12 cellular contexts compared by ENCODE assay signal in genomic region chr3:115072265-115073008, GRCh38.
DNase-seq lines count a peak whose midpoint lies in the region; ATAC-seq and TF ChIP-seq lines count a peak whose summit lies in the region.
"Had no signal": no experiment of that assay in that cellular context is flagged by ENCODE, and none has a peak within 500 bp of the region (broad histone marks: within the 10 kb centered on the region; RNA-seq: fewer than 3 reads in every experiment).

No MANE protein-coding gene starts in this region.

- no peaks in the 10 kb centered on the region for H3K27me3 Mint-ChIP-seq in activated naive CD4-positive, alpha-beta T cell treated with anti-CD3 and anti-CD28 coated beads, Interleukin-2, amount 10 ng/mL, durations not matched to agents 7 days and 5 days
- no peaks in the 10 kb centered on the region for H3K27me3 Mint-ChIP-seq in WTC11 (ENCODE audit: low read depth)
- H3K27me3 Mint-ChIP-seq: activated CD4-positive, alpha-beta T cell treated with anti-CD3 and anti-CD28 coated beads for 36 hours had no signal

- no peak overlapping the region for H3K27ac Mint-ChIP-seq in activated naive CD4-positive, alpha-beta T cell treated with anti-CD3 and anti-CD28 coated beads, Interleukin-2, amount 10 ng/mL, durations not matched to agents 7 days and 5 days
- no peak overlapping the region for H3K27ac Mint-ChIP-seq in WTC11
- H3K27ac Mint-ChIP-seq: activated CD4-positive, alpha-beta T cell treated with anti-CD3 and anti-CD28 coated beads for 36 hours had no signal

- H3K4me3 Mint-ChIP-seq in activated naive CD4-positive, alpha-beta T cell treated with anti-CD3 and anti-CD28 coated beads, Interleukin-2, amount 10 ng/mL, durations not matched to agents 7 days and 5 days, result no peak overlapping the region
- no peak overlapping the region for H3K4me3 Mint-ChIP-seq in WTC11
- H3K4me3 Mint-ChIP-seq: activated CD4-positive, alpha-beta T cell treated with anti-CD3 and anti-CD28 coated beads for 36 hours had no signal

- CTCF ChIA-PET in mammary epithelial cell (lab: Charles Lee; ENCODE audit: low non-redundant PET) (no interaction called here), WTC11 (lab: Charles Lee) (no interaction called here)
- CTCF ChIA-PET in activated naive CD4-positive, alpha-beta T cell treated with anti-CD3 and anti-CD28 coated beads, Interleukin-2, amount 10 ng/mL, durations not matched to agents 7 days and 5 days (lab: Charles Lee), result no interaction called here

- H3K9ac ChIP-seq in mammary epithelial cell (ENCODE audit: insufficient read depth, low read length), result no peak overlapping the region

- dilution Hi-C loops in mammary epithelial cell (cut with HindIII; ENCODE audit: low sequenced_read_pairs), result no loop called here

- H3K79me2 ChIP-seq in mammary epithelial cell (ENCODE audit: insufficient read depth, low read length), result no peaks in the 10 kb centered on the region

- in situ Hi-C loops in mammary epithelial cell (cut with MboI; ENCODE audit: low sequenced_read_pairs in 2 of 2), result no loop called here

- POLR2A ChIA-PET in WTC11 (lab: Charles Lee), result no interaction called here

- no peaks in the 10 kb centered on the region for H3K9me3 ChIP-seq in mammary epithelial cell (replicated peaks; ENCODE audit: insufficient read depth, low read length)
- H3K9me3 ChIP-seq: adrenal gland had no signal

- no peaks in the 10 kb centered on the region for H4K20me1 ChIP-seq in mammary epithelial cell (ENCODE audit: insufficient read depth, low read length)

- BruUV-seq in mammary epithelial cell (replicated peaks; lab: Mats Ljungman, UMichigan), result no TSS peak

- H3K4me1 ChIP-seq in mammary epithelial cell (ENCODE audit: insufficient read depth, low read length), result peaks cover 23% of the 10 kb centered on the region

- peak overlapping the region; percentile 27 for H2AFZ ChIP-seq in mammary epithelial cell (ENCODE audit: low read depth, low read length)

- no peaks in the 10 kb centered on the region for H3K36me3 ChIP-seq in mammary epithelial cell (ENCODE audit: insufficient read depth, low read length)
- H3K36me3 ChIP-seq: adrenal gland had no signal

- peaks cover 10% of the 10 kb centered on the region for H3K36me3 Mint-ChIP-seq in activated naive CD4-positive, alpha-beta T cell treated with anti-CD3 and anti-CD28 coated beads, Interleukin-2, amount 10 ng/mL, durations not matched to agents 7 days and 5 days
- H3K36me3 Mint-ChIP-seq in WTC11, result no peaks in the 10 kb centered on the region

- H3K9me3 Mint-ChIP-seq in activated naive CD4-positive, alpha-beta T cell treated with anti-CD3 and anti-CD28 coated beads, Interleukin-2, amount 10 ng/mL, durations not matched to agents 7 days and 5 days, result no peaks in the 10 kb centered on the region
- H3K9me3 Mint-ChIP-seq in WTC11, result no peaks in the 10 kb centered on the region

- intact Hi-C loops in mammary epithelial cell (cut with micrococcal nuclease), result no loop called here

- 64% methylated on average over 6 of the region's 6 CpGs for WGBS in mammary epithelial cell (ENCODE audit: low coverage, missing lambda C conversion rate)

- TF ChIP-seq CTCF in mammary epithelial cell (conservative IDR thresholded peaks at IDR 0.05 in 1 of 2, IDR thresholded peaks at IDR 0.05 in 1 of 2; ENCODE audit: extremely low read depth in 1 of 2, insufficient read depth in 1 of 2, low read depth in 1 of 2, low read length in 2 of 2) (no peak), WTC11 (IDR thresholded peaks at IDR 0.05) (no peak)

- peaks cover 16% of the 10 kb centered on the region for H3K4me1 Mint-ChIP-seq in activated naive CD4-positive, alpha-beta T cell treated with anti-CD3 and anti-CD28 coated beads, Interleukin-2, amount 10 ng/mL, durations not matched to agents 7 days and 5 days
- H3K4me1 Mint-ChIP-seq in WTC11, result no peaks in the 10 kb centered on the region

- no peak overlapping the region for H3K4me3 ChIP-seq in mammary epithelial cell (replicated peaks in 1 of 3; ENCODE audit: insufficient read depth in 1 of 3, low read depth in 2 of 3, low read length in 3 of 3)
- H3K4me3 ChIP-seq: adrenal gland, K562 had no signal

- ATAC-seq in GM21367 (IDR thresholded peaks at IDR 0.05; ENCODE audit: unreplicated experiment) (no peak), WTC11 (no peak)
- ATAC-seq: activated CD4-positive, alpha-beta T cell treated with anti-CD3 and anti-CD28 coated beads for 36 hours; K562 had no signal

- H3K27me3 ChIP-seq in mammary epithelial cell (ENCODE audit: insufficient read depth, low read length) (no peaks in the 10 kb centered on the region), layer of hippocampus (ENCODE audit: control insufficient read depth, insufficient read depth, low read length) (no peaks in the 10 kb centered on the region)
- H3K27me3 ChIP-seq: adrenal gland had no signal

- peak overlapping the region; percentile 18 for H3K4me2 ChIP-seq in mammary epithelial cell (ENCODE audit: insufficient read depth, low read depth, low read length)

- DNase-seq in AG08396 (ENCODE audit: low spot score) (peak; percentile 3), M059J (ENCODE audit: low read depth) (peak; percentile 90), mammary epithelial cell (peak; percentile 56), germinal center (ENCODE audit: low spot score) (no peak), WTC11 (ENCODE audit: low spot score) (no peak)
- DNase-seq in activated naive CD4-positive, alpha-beta T cell treated with anti-CD3 and anti-CD28 coated beads, Interleukin-2, amount 10 ng/mL, durations not matched to agents 7 days and 5 days, result no peak
- DNase-seq: activated CD4-positive, alpha-beta T cell treated with anti-CD3 and anti-CD28 coated beads for 36 hours had no signal

- H3K27ac ChIP-seq in mammary epithelial cell (ENCODE audit: insufficient read depth, low read depth, low read length) (no peak overlapping the region), layer of hippocampus (ENCODE audit: low read depth, low read length) (peak overlapping the region; percentile 90)
- H3K27ac ChIP-seq: C4-2B had no signal

TF ChIP-seq in WTC11, 78 proteins besides CTCF, POLR2A, EP300 and RAD21:
- TF ChIP-seq ZNF532 (CRISPR knock-in tag; IDR thresholded peaks at IDR 0.05; ENCODE audit: borderline replicate concordance), result no peak
- TF ChIP-seq, protein P1, sequence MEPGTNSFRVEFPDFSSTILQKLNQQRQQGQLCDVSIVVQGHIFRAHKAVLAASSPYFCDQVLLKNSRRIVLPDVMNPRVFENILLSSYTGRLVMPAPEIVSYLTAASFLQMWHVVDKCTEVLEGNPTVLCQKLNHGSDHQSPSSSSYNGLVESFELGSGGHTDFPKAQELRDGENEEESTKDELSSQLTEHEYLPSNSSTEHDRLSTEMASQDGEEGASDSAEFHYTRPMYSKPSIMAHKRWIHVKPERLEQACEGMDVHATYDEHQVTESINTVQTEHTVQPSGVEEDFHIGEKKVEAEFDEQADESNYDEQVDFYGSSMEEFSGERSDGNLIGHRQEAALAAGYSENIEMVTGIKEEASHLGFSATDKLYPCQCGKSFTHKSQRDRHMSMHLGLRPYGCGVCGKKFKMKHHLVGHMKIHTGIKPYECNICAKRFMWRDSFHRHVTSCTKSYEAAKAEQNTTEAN (CRISPR knock-in tag; IDR thresholded peaks at IDR 0.05), result no peak
- no peak for TF ChIP-seq IRF2 (CRISPR knock-in tag; IDR thresholded peaks at IDR 0.05; ENCODE audit: borderline replicate concordance, low read depth)

Comparison
In these comparisons a context has a peak if more than half of its experiments do, and no peak if none do; other contexts are left out.
1. DNase-seq: peak in AG08396 (single experiment), M059J (single experiment) and mammary epithelial cell (single experiment); none in germinal center (single experiment), activated naive CD4-positive, alpha-beta T cell treated with anti-CD3 and anti-CD28 coated beads, Interleukin-2, amount 10 ng/mL, durations not matched to agents 7 days and 5 days (single experiment) and WTC11 (single experiment).